8 cellular contexts compared by ENCODE assay signal in genomic region chr20:1184638-1185315, GRCh38. TPM values are rescaled to one million over a fixed set of nuclear protein-coding genes. Genes with fewer than 3 reads are reported as not detected.
DNase-seq lines count a peak whose midpoint lies in the region; ATAC-seq lines count a peak whose summit lies in the region.

TMEM74B (minus strand) TSS chr20:1184981; CDS start chr20:1183801, 1,180 bp downstream.

- peak within 1 kb of the TSS; percentile 67 for H3K4me3 Mint-ChIP-seq in activated naive CD8-positive, alpha-beta T cell treated with anti-CD3 and anti-CD28 coated beads for 36 hours

- H3K4me1 Mint-ChIP-seq in activated naive CD8-positive, alpha-beta T cell treated with anti-CD3 and anti-CD28 coated beads for 36 hours = peaks cover 6% of the 10 kb centered on the region

- H3K27me3 Mint-ChIP-seq in activated naive CD8-positive, alpha-beta T cell treated with anti-CD3 and anti-CD28 coated beads for 36 hours = peaks cover 24% of the 10 kb centered on the region

- no peaks in the 10 kb centered on the region for H3K36me3 ChIP-seq in thymus (ENCODE audit: control insufficient read depth, insufficient read depth)

- no peaks in the 10 kb centered on the region for H3K9me3 ChIP-seq in thymus (ENCODE audit: control insufficient read depth)

- no peaks in the 10 kb centered on the region for H3K9me3 Mint-ChIP-seq in activated naive CD8-positive, alpha-beta T cell treated with anti-CD3 and anti-CD28 coated beads for 36 hours

- no peak for ATAC-seq in activated CD4-positive, CD25-positive, alpha-beta regulatory T cell treated with anti-CD3 and anti-CD28 coated beads, Interleukin-2, amount 50 U/mL, for 24 hours

- DNase-seq in activated CD4-positive, alpha-beta T cell treated with anti-CD3 and anti-CD28 coated beads for 48 hours = peak; percentile 9
- no peak for DNase-seq in activated CD4-positive, alpha-beta T cell treated with anti-CD3 and anti-CD28 coated beads for 4 hours
- DNase-seq in activated naive CD8-positive, alpha-beta T cell treated with anti-CD3 and anti-CD28 coated beads for 36 hours = peak; percentile 9
- DNase-seq in iPS-NIHi11 (ENCODE audit: low spot score) (peak; percentile 66), NCI-H1694 treated with DMSO at 0.1 percent for 48 hours (lab: John Stamatoyannopoulos, UW) (no peak), foreskin melanocyte (no peak)

- peaks cover 37% of the 10 kb centered on the region for H3K27me3 ChIP-seq in thymus (ENCODE audit: control insufficient read depth, insufficient read depth)

- peak within 1 kb of the TSS; percentile 38 for H3K4me3 ChIP-seq in thymus (ENCODE audit: low read length)

- H3K4me1 ChIP-seq in thymus (ENCODE audit: control insufficient read depth, insufficient read depth, low read length) = no peaks in the 10 kb centered on the region

- no peaks in the 10 kb centered on the region for H3K36me3 Mint-ChIP-seq in activated naive CD8-positive, alpha-beta T cell treated with anti-CD3 and anti-CD28 coated beads for 36 hours

- no peak within 1 kb of the TSS for H3K27ac Mint-ChIP-seq in activated naive CD8-positive, alpha-beta T cell treated with anti-CD3 and anti-CD28 coated beads for 36 hours

- no peak within 1 kb of the TSS for H3K27ac ChIP-seq in thymus (ENCODE audit: low read depth)

- WGBS in thymus = 5% methylated on average over 76 of the region's 76 CpGs

RNA-seq across cellular contexts. Expression of gene TMEM74B, which starts in this region (rescaled TPM):
- 1 to 10 TPM; 1.5 to 1.9 TPM for total RNA-seq in activated naive CD8-positive, alpha-beta T cell treated with anti-CD3 and anti-CD28 coated beads for 36 hours
- 1.3 TPM for polyA plus RNA-seq in thymus

Comparison
In these comparisons a context has a peak if more than half of its experiments do, and no peak if none do; other contexts are left out.
1. DNase-seq: peak in activated CD4-positive, alpha-beta T cell treated with anti-CD3 and anti-CD28 coated beads for 48 hours (single experiment), activated naive CD8-positive, alpha-beta T cell treated with anti-CD3 and anti-CD28 coated beads for 36 hours (single experiment) and iPS-NIHi11 (single experiment); none in activated CD4-positive, alpha-beta T cell treated with anti-CD3 and anti-CD28 coated beads for 4 hours (0 of 2), NCI-H1694 treated with DMSO at 0.1 percent for 48 hours (single experiment) and foreskin melanocyte (single experiment).